7 cellular contexts compared by ENCODE assay signal in genomic region chr15:68795298-68795848, GRCh38. TPM values are rescaled to one million over a fixed set of nuclear protein-coding genes. Genes with fewer than 3 reads are reported as not detected.
DNase-seq lines count a peak whose midpoint lies in the region; ATAC-seq and TF ChIP-seq lines count a peak whose summit lies in the region.

No MANE protein-coding gene starts in this region.

- in situ Hi-C loops in IMR-90 (cut with MboI; ENCODE audit: low sequenced_read_pairs), result loop anchor here (10.0 kb wide), 1 partner anchor 61 kb away; no protein-coding TSS in a partner anchor

- CTCF ChIA-PET in IMR-90 (lab: Yijun Ruan, JAX), result interaction anchor here (1.0 kb wide), 1 partner anchor 10 kb away, joined by 3 read pairs; no protein-coding TSS in a partner anchor

- H3K36me3 ChIP-seq in IMR-90 (ENCODE audit: control insufficient read depth, insufficient read depth, low read length), result no peaks in the 10 kb centered on the region; the same call in 1 of the 2 replicates
- H3K36me3 ChIP-seq in lung (ENCODE audit: control insufficient read depth in 2 of 2, insufficient read depth in 2 of 2, low read length in 2 of 2), result no peaks in the 10 kb centered on the region

- peaks cover 62 to 96% of the 10 kb centered on the region in 2 experiments for H3K79me1 ChIP-seq in IMR-90 (ENCODE audit: low read depth in 1 of 2, low read length in 2 of 2)

- 36% methylated on average over 17 of the region's 20 CpGs; no CpG with 5 or more reads in 1 of the 2 experiments for WGBS in IMR-90 (ENCODE audit: extremely low coverage in 2 of 2, insufficient read length in 1 of 2), 2 experiments
- 1 to 4% methylated on average over 20 of the region's 20 CpGs for WGBS in lung, 2 donors

- H3K18ac ChIP-seq in IMR-90 (ENCODE audit: low read depth, low read length), result no peak overlapping the region

- TF ChIP-seq RAD21 in IMR-90 (IDR thresholded peaks at IDR 0.05; ENCODE audit: low read length), result no peak

- POLR2A ChIA-PET in IMR-90 (lab: Charles Lee; ENCODE audit: unreplicated experiment), result no interaction called here

- no peak overlapping the region for H2AK5ac ChIP-seq in IMR-90 (ENCODE audit: low read depth, low read length)

- H3K56ac ChIP-seq in IMR-90 (ENCODE audit: extremely low read depth, insufficient read depth, low read length), result no peak overlapping the region

- H2AK9ac ChIP-seq in IMR-90 (replicated peaks; ENCODE audit: low read depth, low read length, poor library complexity), result no peak overlapping the region

- no peak overlapping the region for H3K27ac ChIP-seq in IMR-90 (ENCODE audit: insufficient read depth, low read length)
- H3K27ac ChIP-seq in lung (ENCODE audit: low read depth in 1 of 2, low read length in 1 of 2), result peak overlapping the region; percentile 58 to 88

- no TSS peak for BruUV-seq in IMR-90 (replicated peaks; lab: Mats Ljungman, UMichigan)

- H2BK15ac ChIP-seq in IMR-90 (ENCODE audit: low read depth, low read length), result no peak overlapping the region

- intact Hi-C loops in IMR-90 (cut with micrococcal nuclease), result no loop called here

- H4K20me1 ChIP-seq in IMR-90 (ENCODE audit: insufficient read depth, low read length), result peaks cover 94% of the 10 kb centered on the region

- TF ChIP-seq POLR2A in IMR-90 (IDR thresholded peaks at IDR 0.05; ENCODE audit: low read depth, low read length), result no peak

- ATAC-seq in GM19372 (IDR thresholded peaks at IDR 0.05; ENCODE audit: low read depth, unreplicated experiment) (peak; percentile 58), IMR-90 (ENCODE audit: low read depth) (peak; percentile 93), lung (ENCODE audit: insufficient read depth, low FRiP score) (peak; percentile 82)

- peak overlapping the region; percentile 45 for H2AFZ ChIP-seq in IMR-90 (replicated peaks; ENCODE audit: low read length, poor library complexity)

- H4K5ac ChIP-seq in IMR-90 (ENCODE audit: low read depth, low read length), result 0 out of 2 replicates have a peak overlapping the region, but pooled peaks have one; percentile 5

- H3K4ac ChIP-seq in IMR-90 (ENCODE audit: low read depth, low read length), result no peak overlapping the region

- H3K9me1 ChIP-seq in IMR-90 (ENCODE audit: insufficient read depth, low read length), result peaks cover 28% of the 10 kb centered on the region; the same call in 1 of the 2 replicates

- no peak overlapping the region for H2BK20ac ChIP-seq in IMR-90 (ENCODE audit: low read depth, low read length)

- no peak overlapping the region for H3K14ac ChIP-seq in IMR-90 (replicated peaks; ENCODE audit: low read depth, low read length)

- H3K27me3 ChIP-seq in IMR-90 (ENCODE audit: control insufficient read depth, insufficient read depth, low read length) (no peaks in the 10 kb centered on the region), lung (ENCODE audit: control insufficient read depth, insufficient read depth) (no peaks in the 10 kb centered on the region)

- H3K4me2 ChIP-seq in IMR-90 (ENCODE audit: low read depth, low read length), result peak overlapping the region; percentile 53

- peak overlapping the region; percentile 46; the same call in 1 of the 2 replicates for H3K23ac ChIP-seq in IMR-90 (ENCODE audit: low read depth, low read length)

- H4K8ac ChIP-seq in IMR-90 (ENCODE audit: low read depth in 2 of 2, low read length in 2 of 2), result peak overlapping the region in 1 of 2 experiments; percentile 33; a peak in 1 of 4 replicates

- peak; percentile 57 for DNase-seq in IMR-90
- peak; percentile 75 for DNase-seq in activated CD8-positive, alpha-beta memory T cell treated with anti-CD3 and anti-CD28 coated beads for 24 hours
- peak; percentile 31 for DNase-seq in effector CD8-positive, alpha-beta T cell (lab: John Stamatoyannopoulos, UW)
- peak; percentile 86 for DNase-seq in lung (ENCODE audit: low spot score)
- DNase-seq in stimulated activated CD4-positive, alpha-beta T cell treated with anti-CD3 and anti-CD28 coated beads, Interleukin-2, amount 100 ng/mL, for 48 hours, result peak; percentile 40 to 54
- no peak for DNase-seq in HK-2 (ENCODE audit: unreplicated experiment)

- no peak overlapping the region for H2BK120ac ChIP-seq in IMR-90 (ENCODE audit: low read depth, low read length)

- TF ChIP-seq CTCF in IMR-90 (conservative IDR thresholded peaks at IDR 0.05; ENCODE audit: low read depth, low read length) (no peak), lung (IDR thresholded peaks at IDR 0.05; ENCODE audit: control extremely low read depth, extremely low read depth) (no peak)

- no peaks in the 10 kb centered on the region for H3K9me3 ChIP-seq in IMR-90 (ENCODE audit: control insufficient read depth, insufficient read depth, low read length)
- H3K9me3 ChIP-seq in lung (ENCODE audit: control insufficient read depth in 2 of 2, insufficient read depth in 1 of 2, low read length in 1 of 2), result no peaks in the 10 kb centered on the region

- H3K9ac ChIP-seq in IMR-90 (ENCODE audit: low read depth, low read length), result no peak overlapping the region

- no peak overlapping the region for H4K91ac ChIP-seq in IMR-90 (ENCODE audit: insufficient read depth, low read depth, low read length)

- H2BK5ac ChIP-seq in IMR-90 (ENCODE audit: low read depth, low read length, poor library complexity, severe bottlenecking), result no peak overlapping the region

- H3K4me1 ChIP-seq in IMR-90 (ENCODE audit: control insufficient read depth, insufficient read depth, low read length) (peaks cover 10% of the 10 kb centered on the region), lung (ENCODE audit: control insufficient read depth in 2 of 2, insufficient read depth in 2 of 2, low read length in 2 of 2) (peaks cover 47 to 63% of the 10 kb centered on the region in 2 donors)

- H3K4me3 ChIP-seq in IMR-90 (ENCODE audit: insufficient read depth, low read depth, low read length), result no peak overlapping the region
- no peak overlapping the region for H3K4me3 ChIP-seq in lung

- dilution Hi-C loops in IMR-90 (cut with HindIII; ENCODE audit: low sequenced_read_pairs, unreplicated experiment), result no loop called here

TF ChIP-seq in IMR-90, 13 proteins besides CTCF, POLR2A, EP300 and RAD21:
- no peak for TF ChIP-seq BHLHE40 (IDR thresholded peaks at IDR 0.05; ENCODE audit: low read depth, low read length)
- TF ChIP-seq NFE2L2 (IDR thresholded peaks at IDR 0.05; ENCODE audit: low read depth, low read length), result no peak
- no peak for TF ChIP-seq FOS (IDR thresholded peaks at IDR 0.05; ENCODE audit: low read depth, low read length)
- no peak for TF ChIP-seq MXI1 (IDR thresholded peaks at IDR 0.05; ENCODE audit: borderline replicate concordance, low read depth, low read length)
- no peak for TF ChIP-seq USF2 (IDR thresholded peaks at IDR 0.05; ENCODE audit: low read depth, low read length)
- no peak for TF ChIP-seq MAZ (IDR thresholded peaks at IDR 0.05; ENCODE audit: borderline replicate concordance, low read depth, low read length)
- TF ChIP-seq RFX5 (IDR thresholded peaks at IDR 0.05; ENCODE audit: low read depth, low read length), result no peak
- no peak for TF ChIP-seq RCOR1 (IDR thresholded peaks at IDR 0.05; ENCODE audit: insufficient replicate concordance, low read length)
- no peak for TF ChIP-seq SMC3 (IDR thresholded peaks at IDR 0.05; ENCODE audit: low read depth, low read length)
- TF ChIP-seq CEBPB (IDR thresholded peaks at IDR 0.05; ENCODE audit: low read depth, low read length), result no peak
- TF ChIP-seq MAFK (IDR thresholded peaks at IDR 0.05; ENCODE audit: low read depth, low read length), result no peak
- TF ChIP-seq CHD1 (IDR thresholded peaks at IDR 0.05; ENCODE audit: low read depth, low read length), result no peak
- TF ChIP-seq ELK1 (IDR thresholded peaks at IDR 0.05; ENCODE audit: borderline replicate concordance, low read depth, low read length), result no peak

RNA-seq across cellular contexts. Expression of gene ANP32A, which starts 25.3 kb away (rescaled TPM):
- total RNA-seq in IMR-90 (2012; rRNA removed), result 50.0 and 72.8 TPM in 2 replicates
- 49.2 and 62.4 TPM in 2 replicates for polyA plus RNA-seq in IMR-90 (2012; rRNA removed)
- polyA plus RNA-seq in IMR-90 (2012; cell fraction: cytosol; rRNA removed), result 10.7 and 12.0 TPM in 2 replicates
- polyA plus RNA-seq in IMR-90 (2012; cell fraction: nucleus; rRNA removed; ENCODE audit: low replicate concordance), result 7.1 and 25.0 TPM in 2 replicates
- total RNA-seq in lung, result 100 to 1,000 TPM; 105 to 197 TPM
- polyA plus RNA-seq in lung, result 100 to 1,000 TPM; 109 to 117 TPM
